14 cellular contexts compared by ENCODE assay signal in the genomic region with DNA sequence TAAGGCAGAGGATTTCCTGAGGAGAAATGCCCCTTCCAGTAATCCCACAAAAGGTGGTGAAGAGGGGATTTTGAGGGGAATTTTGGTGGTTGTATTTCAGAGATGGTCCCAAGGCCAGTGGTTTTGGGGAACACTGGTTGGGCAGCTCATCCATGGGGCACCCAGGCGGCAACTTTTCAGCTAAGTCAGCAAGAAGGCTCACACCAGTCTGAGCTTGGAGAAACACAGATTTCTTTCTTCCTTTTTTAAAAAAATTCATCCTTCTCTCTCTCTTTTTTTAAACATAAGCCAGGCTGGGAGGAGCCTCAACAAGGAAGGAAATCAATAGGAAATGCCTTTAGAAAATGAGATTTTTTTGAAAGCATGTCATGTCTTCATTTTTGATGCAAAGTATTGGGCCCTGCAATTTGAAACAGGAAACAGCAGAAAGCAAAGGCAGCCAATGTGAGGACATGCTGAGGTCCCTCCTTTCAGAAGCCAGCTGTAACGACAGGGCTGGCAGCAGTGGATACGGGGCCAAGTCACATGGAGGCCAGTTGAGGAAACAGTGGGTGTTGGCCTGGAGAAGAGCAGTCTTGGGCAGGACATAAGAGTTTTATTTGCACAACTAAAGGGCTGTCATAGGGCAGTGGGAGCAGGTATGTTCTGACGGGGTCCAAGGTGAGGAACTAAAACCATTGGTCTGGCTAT.
A peak's percentile ranks its signal among the peaks of the same experiment; 100 is the strongest.
DNase-seq lines count a peak whose midpoint lies in the region; ATAC-seq and TF ChIP-seq lines count a peak whose summit lies in the region.
"Had no signal": no experiment of that assay in that cellular context is flagged by ENCODE, and none has a peak within 500 bp of the region (broad histone marks: within the 10 kb centered on the region; RNA-seq: fewer than 3 reads in every experiment).

No MANE protein-coding gene starts in this region.

- ATAC-seq in psoas muscle, result peak; percentile 36 to 61 (median 58)
- ATAC-seq in activated CD8-positive, alpha-beta memory T cell treated with anti-CD3 and anti-CD28 coated beads, Interleukin-2, amount 10 ng/mL, durations not matched to agents 7 days and 5 days, result no peak

- peak overlapping the region; percentile 39 to 94 (median 64) for H3K4me2 ChIP-seq in BLaER1 treated with 17β-estradiol and CSF1 and Interleukin-3, amounts not matched to agents 10 nM and 100 nM

- H4K20me1 ChIP-seq in BLaER1 treated with 17β-estradiol and CSF1 and Interleukin-3, amounts not matched to agents 10 nM and 100 nM, result no peaks in the 10 kb centered on the region

- H3K4me1 Mint-ChIP-seq in activated CD8-positive, alpha-beta memory T cell treated with anti-CD3 and anti-CD28 coated beads, Interleukin-2, amount 10 ng/mL, durations not matched to agents 7 days and 5 days, result no peaks in the 10 kb centered on the region
- H3K4me1 Mint-ChIP-seq: activated CD4-positive, alpha-beta memory T cell treated with anti-CD3 and anti-CD28 coated beads, Interleukin-2, amount 10 ng/mL, durations not matched to agents 7 days and 5 days had no signal

- H3K27ac Mint-ChIP-seq in activated CD8-positive, alpha-beta memory T cell treated with anti-CD3 and anti-CD28 coated beads, Interleukin-2, amount 10 ng/mL, durations not matched to agents 7 days and 5 days, result no peak overlapping the region
- H3K27ac Mint-ChIP-seq: activated CD4-positive, alpha-beta memory T cell treated with anti-CD3 and anti-CD28 coated beads, Interleukin-2, amount 10 ng/mL, durations not matched to agents 7 days and 5 days; nephron had no signal

- no peaks in the 10 kb centered on the region for H3K9me3 ChIP-seq in BLaER1 treated with 17β-estradiol and CSF1 and Interleukin-3, amounts not matched to agents 10 nM and 100 nM (replicated peaks in 1 of 11)
- H3K9me3 ChIP-seq in colonic mucosa, result no peaks in the 10 kb centered on the region
- no peaks in the 10 kb centered on the region for H3K9me3 ChIP-seq in psoas muscle
- H3K9me3 ChIP-seq: esophagus squamous epithelium had no signal

- H3K36me3 Mint-ChIP-seq in activated CD8-positive, alpha-beta memory T cell treated with anti-CD3 and anti-CD28 coated beads, Interleukin-2, amount 10 ng/mL, durations not matched to agents 7 days and 5 days, result no peaks in the 10 kb centered on the region

- peaks cover 12 to 50% (median 21%) of the 10 kb centered on the region in 10 experiments for H3K4me1 ChIP-seq in BLaER1 treated with 17β-estradiol and CSF1 and Interleukin-3, amounts not matched to agents 10 nM and 100 nM
- H3K4me1 ChIP-seq in colonic mucosa, result no peaks in the 10 kb centered on the region
- no peaks in the 10 kb centered on the region for H3K4me1 ChIP-seq in psoas muscle

- intact Hi-C loops in colonic mucosa (cut with DNase I) (no loop called here), psoas muscle (cut with DNase I) (no loop called here)

- TF ChIP-seq CTCF in colonic mucosa (IDR thresholded peaks at IDR 0.05) (no peak), psoas muscle (IDR thresholded peaks at IDR 0.05) (no peak), coronary artery (IDR thresholded peaks at IDR 0.05) (no peak)

- H3K4me3 Mint-ChIP-seq in activated CD8-positive, alpha-beta memory T cell treated with anti-CD3 and anti-CD28 coated beads, Interleukin-2, amount 10 ng/mL, durations not matched to agents 7 days and 5 days, result no peak overlapping the region
- H3K4me3 Mint-ChIP-seq: activated CD4-positive, alpha-beta memory T cell treated with anti-CD3 and anti-CD28 coated beads, Interleukin-2, amount 10 ng/mL, durations not matched to agents 7 days and 5 days; nephron had no signal

- H3K9ac ChIP-seq in BLaER1 treated with 17β-estradiol and CSF1 and Interleukin-3, amounts not matched to agents 10 nM and 100 nM, result peak overlapping the region in 5 of 11 experiments; percentile 2 to 67 (median 42); a peak in 8 of 22 replicates
- no peak overlapping the region for H3K9ac ChIP-seq in colonic mucosa (ENCODE audit: low read depth in 2 of 2, low read length in 2 of 2)

- no peaks in the 10 kb centered on the region for H3K36me3 ChIP-seq in BLaER1 treated with 17β-estradiol and CSF1 and Interleukin-3, amounts not matched to agents 10 nM and 100 nM
- no peaks in the 10 kb centered on the region for H3K36me3 ChIP-seq in colonic mucosa
- no peaks in the 10 kb centered on the region for H3K36me3 ChIP-seq in psoas muscle (ENCODE audit: insufficient read depth in 1 of 2, low read depth in 1 of 2)
- H3K36me3 ChIP-seq: cardiac muscle cell, esophagus squamous epithelium had no signal

- CTCF ChIA-PET in activated CD8-positive, alpha-beta memory T cell treated with anti-CD3 and anti-CD28 coated beads, Interleukin-2, amount 10 ng/mL, durations not matched to agents 7 days and 5 days (lab: Charles Lee), result no interaction called here

- no peaks in the 10 kb centered on the region for H3K27me3 ChIP-seq in BLaER1 treated with 17β-estradiol and CSF1 and Interleukin-3, amounts not matched to agents 10 nM and 100 nM
- no peaks in the 10 kb centered on the region for H3K27me3 ChIP-seq in colonic mucosa
- H3K27me3 ChIP-seq in layer of hippocampus (ENCODE audit: control insufficient read depth, insufficient read depth, low read length), result no peaks in the 10 kb centered on the region
- no peaks in the 10 kb centered on the region for H3K27me3 ChIP-seq in psoas muscle (ENCODE audit: insufficient read depth in 3 of 3, low read length in 2 of 3)
- H3K27me3 ChIP-seq: esophagus squamous epithelium had no signal

- DNase-seq in colonic mucosa (peak; percentile 53), psoas muscle (peak; percentile 38 to 74), NCI-H82 treated with DMSO at 0.1 percent for 48 hours (lab: John Stamatoyannopoulos, UW; ENCODE audit: unreplicated experiment) (no peak), coronary artery (ENCODE audit: low spot score) (no peak)
- DNase-seq in activated CD8-positive, alpha-beta memory T cell treated with anti-CD3 and anti-CD28 coated beads, Interleukin-2, amount 10 ng/mL, durations not matched to agents 7 days and 5 days, result no peak
- no peak for DNase-seq in activated effector memory CD4-positive, alpha-beta T cell treated with anti-CD3 and anti-CD28 coated beads, Interleukin-2, amount 50 U/mL, for 16 hours
- DNase-seq: activated CD4-positive, alpha-beta memory T cell treated with anti-CD3 and anti-CD28 coated beads, Interleukin-2, amount 10 ng/mL, durations not matched to agents 7 days and 5 days; activated naive CD4-positive, alpha-beta T cell treated with Interleukin-2 at 50 U/mL for 16 hours; esophagus squamous epithelium; NCI-H226 had no signal

- H3K4me3 ChIP-seq in BLaER1 treated with 17β-estradiol and CSF1 and Interleukin-3, amounts not matched to agents 10 nM and 100 nM, result no peak overlapping the region
- no peak overlapping the region for H3K4me3 ChIP-seq in colonic mucosa
- H3K4me3 ChIP-seq in psoas muscle, result no peak overlapping the region
- H3K4me3 ChIP-seq in coronary artery, result no peak overlapping the region
- H3K4me3 ChIP-seq: cardiac muscle cell, esophagus squamous epithelium had no signal

- peaks cover 3% of the 10 kb centered on the region for H3K9me3 Mint-ChIP-seq in activated CD8-positive, alpha-beta memory T cell treated with anti-CD3 and anti-CD28 coated beads, Interleukin-2, amount 10 ng/mL, durations not matched to agents 7 days and 5 days (ENCODE audit: low read depth)
- H3K9me3 Mint-ChIP-seq: nephron had no signal

- 42 to 50% (median 44%) methylated on average over 4 of the region's 4 CpGs for WGBS in psoas muscle, 3 donors

- peaks cover 2% of the 10 kb centered on the region for H3K27me3 Mint-ChIP-seq in activated CD8-positive, alpha-beta memory T cell treated with anti-CD3 and anti-CD28 coated beads, Interleukin-2, amount 10 ng/mL, durations not matched to agents 7 days and 5 days

- H3K27ac ChIP-seq in BLaER1 treated with 17β-estradiol and CSF1 and Interleukin-3, amounts not matched to agents 10 nM and 100 nM, result peak overlapping the region; percentile 40 to 80 (median 58); a peak in 19 of 22 replicates
- H3K27ac ChIP-seq in colonic mucosa, result no peak overlapping the region
- H3K27ac ChIP-seq in layer of hippocampus (ENCODE audit: low read depth, low read length), result peak overlapping the region; percentile 3
- H3K27ac ChIP-seq in psoas muscle, result no peak overlapping the region
- H3K27ac ChIP-seq in coronary artery, result peak overlapping the region in 1 of 2 donors; percentile 65
- H3K27ac ChIP-seq: cardiac muscle cell had no signal

Comparison
In these comparisons a context has a peak if more than half of its experiments do, and no peak if none do; other contexts are left out.
1. H3K27ac ChIP-seq: peak in BLaER1 treated with 17β-estradiol and CSF1 and Interleukin-3, amounts not matched to agents 10 nM and 100 nM (11 of 11) and layer of hippocampus (single experiment); none in colonic mucosa (single experiment) and psoas muscle (single experiment).
2. DNase-seq: peak in colonic mucosa (single experiment) and psoas muscle (2 of 2); none in NCI-H82 treated with DMSO at 0.1 percent for 48 hours (single experiment), activated CD8-positive, alpha-beta memory T cell treated with anti-CD3 and anti-CD28 coated beads, Interleukin-2, amount 10 ng/mL, durations not matched to agents 7 days and 5 days (single experiment), activated effector memory CD4-positive, alpha-beta T cell treated with anti-CD3 and anti-CD28 coated beads, Interleukin-2, amount 50 U/mL, for 16 hours (single experiment) and coronary artery (single experiment).